ENCODE assay signal across 22 cellular contexts in genomic region chr20:33761698-33762250, GRCh38. TPM values are rescaled to one million over a fixed set of nuclear protein-coding genes. Genes with fewer than 3 reads are reported as not detected.
DNase-seq lines count a peak whose midpoint lies in the region; ATAC-seq, FAIRE-seq and TF ChIP-seq lines count a peak whose summit lies in the region.
"Had no signal": no experiment of that assay in that cellular context is flagged by ENCODE, and none has a peak within 500 bp of the region (broad histone marks: within the 10 kb centered on the region; RNA-seq: fewer than 3 reads in every experiment).

No MANE protein-coding gene starts in this region.

- CTCF ChIA-PET in A549 (lab: Yijun Ruan, JAX) (interaction anchor here (1.3 kb wide), 1 partner anchor 31 kb away, joined by 3 read pairs; no protein-coding TSS in a partner anchor), H1 (lab: Charles Lee; ENCODE audit: partially characterized antibody) (interaction anchor here (0.7 to 1.0 kb wide), 2 partner anchors 30 to 250 kb away, joined by 4 to 7 read pairs; no protein-coding TSS in a partner anchor)

- no peak overlapping the region for H4K91ac ChIP-seq in H1 (replicated peaks; ENCODE audit: insufficient read length, low read length)

- TF ChIP-seq CTCF in A549 (IDR thresholded peaks at IDR 0.05) (no peak), RWPE2 (IDR thresholded peaks at IDR 0.05; ENCODE audit: poor library complexity, severe bottlenecking) (no peak), H1 (IDR thresholded peaks at IDR 0.05; ENCODE audit: control extremely low read depth in 1 of 3, insufficient read depth in 1 of 3, low read depth in 1 of 3, low read length in 3 of 3) (no peak)

- H2BK12ac ChIP-seq in H1 (ENCODE audit: low read depth, low read length): no peak overlapping the region

- H3K4me1 ChIP-seq in A549: no peaks in the 10 kb centered on the region
- H3K4me1 ChIP-seq in RWPE2 (ENCODE audit: insufficient read depth, poor library complexity, severe bottlenecking): no peaks in the 10 kb centered on the region
- no peaks in the 10 kb centered on the region for H3K4me1 ChIP-seq in H1 (replicated peaks in 1 of 4; ENCODE audit: control insufficient read depth in 3 of 4, insufficient read depth in 4 of 4, low read length in 3 of 4)
- H3K4me1 ChIP-seq: Caco-2 had no signal

- peaks cover 5% of the 10 kb centered on the region for H3K9me3 Mint-ChIP-seq in activated CD4-positive, alpha-beta T cell treated with anti-CD3 and anti-CD28 coated beads, Interleukin-2, amount 10 ng/mL, durations not matched to agents 24 days and 14 days

- no peak overlapping the region for H2BK15ac ChIP-seq in H1 (ENCODE audit: low read length)

- H3K79me2 ChIP-seq in H1 (ENCODE audit: control insufficient read depth in 1 of 2, insufficient read depth in 2 of 2, low read length in 2 of 2): no peaks in the 10 kb centered on the region

- no peaks in the 10 kb centered on the region for H3K23me2 ChIP-seq in H1 (ENCODE audit: low read depth, low read length)

- 94% methylated on average over 13 of the region's 13 CpGs for WGBS in A549 (ENCODE audit: missing lambda C conversion rate)
- 83% methylated on average over 13 of the region's 13 CpGs; no CpG with 5 or more reads in 1 of the 2 experiments for WGBS in H1 (ENCODE audit: extremely low coverage in 1 of 2, insufficient coverage in 1 of 2, insufficient read length in 1 of 2, insufficient replicate concordance in 2 of 2, low coverage in 1 of 2, low lambda C conversion rate in 2 of 2, missing lambda C conversion rate in 1 of 2), 2 experiments

- H3K4me3 ChIP-seq in A549 (no peak overlapping the region), RWPE2 (ENCODE audit: severe bottlenecking) (no peak overlapping the region), H1 (ENCODE audit: extremely low read depth in 1 of 4, insufficient read depth in 2 of 4, low read depth in 3 of 4, low read length in 4 of 4) (no peak overlapping the region)
- H3K4me3 ChIP-seq: BLaER1 treated with 17β-estradiol and CSF1 and Interleukin-3, amounts not matched to agents 10 nM and 100 nM had no signal

- H3K79me1 ChIP-seq in H1 (ENCODE audit: low read depth, low read length): no peaks in the 10 kb centered on the region

- no peak overlapping the region for H3K4me3 Mint-ChIP-seq in activated CD4-positive, alpha-beta T cell treated with anti-CD3 and anti-CD28 coated beads, Interleukin-2, amount 10 ng/mL, durations not matched to agents 24 days and 14 days
- H3K4me3 Mint-ChIP-seq: B cell; CD4-positive, alpha-beta T cell; CD8-positive, alpha-beta T cell had no signal

- H4K20me1 ChIP-seq in H1 (replicated peaks in 1 of 2; ENCODE audit: control insufficient read depth in 1 of 2, insufficient read depth in 2 of 2, low read length in 2 of 2): peaks cover 0 to 2% of the 10 kb centered on the region in 2 experiments

- no peak overlapping the region for H3K27ac Mint-ChIP-seq in activated CD4-positive, alpha-beta T cell treated with anti-CD3 and anti-CD28 coated beads, Interleukin-2, amount 10 ng/mL, durations not matched to agents 24 days and 14 days
- H3K27ac Mint-ChIP-seq: B cell; CD4-positive, alpha-beta T cell had no signal

- H3K9me3 ChIP-seq in A549: peaks cover 13% of the 10 kb centered on the region
- no peaks in the 10 kb centered on the region for H3K9me3 ChIP-seq in RWPE2 (ENCODE audit: severe bottlenecking)
- no peaks in the 10 kb centered on the region; a peak in 1 of 4 replicates for H3K9me3 ChIP-seq in H1 (ENCODE audit: insufficient read depth in 2 of 2, low read depth in 1 of 2, low read length in 1 of 2)

- TF ChIP-seq POLR2A in A549 (IDR thresholded peaks at IDR 0.05; ENCODE audit: low read length) (no peak), H1 (IDR thresholded peaks at IDR 0.05; ENCODE audit: control extremely low read depth in 1 of 2, low read depth in 2 of 2, low read length in 2 of 2) (no peak)

- H3K36me3 ChIP-seq in RWPE2 (ENCODE audit: low read depth): no peaks in the 10 kb centered on the region
- peaks cover 0 to 6% (median 0%) of the 10 kb centered on the region in 4 experiments; a peak in 3 of 8 replicates for H3K36me3 ChIP-seq in H1 (ENCODE audit: control insufficient read depth in 2 of 4, insufficient read depth in 4 of 4, low read length in 3 of 4)

- POLR2A ChIA-PET in A549 (lab: Yijun Ruan, JAX) (no interaction called here), H1 (lab: Charles Lee; ENCODE audit: partially characterized antibody) (no interaction called here)

- ATAC-seq in A549 (no peak), RWPE2 (ENCODE audit: low read depth) (no peak), GM18511 (IDR thresholded peaks at IDR 0.05; ENCODE audit: unreplicated experiment) (no peak), GM19324 (IDR thresholded peaks at IDR 0.05; ENCODE audit: low FRiP score, unreplicated experiment) (no peak)
- ATAC-seq: CD8-positive, alpha-beta T cell had no signal

- TF ChIP-seq EP300 in A549 (IDR thresholded peaks at IDR 0.05) (no peak), H1 (IDR thresholded peaks at IDR 0.05; ENCODE audit: borderline replicate concordance in 1 of 2, low read depth in 2 of 2, low read length in 2 of 2) (no peak)

- H3K27me3 Mint-ChIP-seq in activated CD4-positive, alpha-beta T cell treated with anti-CD3 and anti-CD28 coated beads, Interleukin-2, amount 10 ng/mL, durations not matched to agents 24 days and 14 days: no peaks in the 10 kb centered on the region
- H3K27me3 Mint-ChIP-seq: B cell; CD4-positive, alpha-beta T cell had no signal

- H3K18ac ChIP-seq in H1 (ENCODE audit: extremely low read depth, low read length): no peak overlapping the region

- no peak overlapping the region for H3K9ac ChIP-seq in H1 (replicated peaks in 1 of 4; ENCODE audit: extremely low read depth in 1 of 4, low read depth in 3 of 4, low read length in 3 of 4)
- H3K9ac ChIP-seq: BLaER1 treated with 17β-estradiol and CSF1 and Interleukin-3, amounts not matched to agents 10 nM and 100 nM had no signal

- H4K8ac ChIP-seq in H1 (ENCODE audit: extremely low read depth, insufficient read depth, low read length): no peak overlapping the region

- H3K36me3 Mint-ChIP-seq in activated CD4-positive, alpha-beta T cell treated with anti-CD3 and anti-CD28 coated beads, Interleukin-2, amount 10 ng/mL, durations not matched to agents 24 days and 14 days (ENCODE audit: low read depth): peaks cover 36% of the 10 kb centered on the region

- no peak overlapping the region for H3K4me2 ChIP-seq in A549
- no peak overlapping the region for H3K4me2 ChIP-seq in H1 (ENCODE audit: insufficient read depth in 1 of 2, low read depth in 2 of 2, low read length in 2 of 2)
- H3K4me2 ChIP-seq: BLaER1 treated with 17β-estradiol and CSF1 and Interleukin-3, amounts not matched to agents 10 nM and 100 nM had no signal

- TF ChIP-seq RAD21 in A549 (conservative IDR thresholded peaks at IDR 0.05 in 1 of 2, IDR thresholded peaks at IDR 0.05 in 1 of 2) (no peak), H1 (IDR thresholded peaks at IDR 0.05 in 1 of 2, conservative IDR thresholded peaks at IDR 0.05 in 1 of 2; ENCODE audit: low read depth in 2 of 2, low read length in 2 of 2) (no peak)

- H3K14ac ChIP-seq in H1 (ENCODE audit: insufficient read length): no peak overlapping the region

- no peaks in the 10 kb centered on the region for H3K4me1 Mint-ChIP-seq in activated CD4-positive, alpha-beta T cell treated with anti-CD3 and anti-CD28 coated beads, Interleukin-2, amount 10 ng/mL, durations not matched to agents 24 days and 14 days

- no peak overlapping the region for H4K5ac ChIP-seq in H1 (ENCODE audit: insufficient read length, low read depth, low read length)

- no peak overlapping the region for H3K4ac ChIP-seq in H1 (replicated peaks; ENCODE audit: insufficient read length, low read depth, low read length)

- no peak overlapping the region for H2AK5ac ChIP-seq in H1 (ENCODE audit: low read depth, low read length)

- intact Hi-C loops in posterior vena cava (cut with DNase I): no loop called here
- intact Hi-C loops in activated CD4-positive, alpha-beta T cell treated with anti-CD3 and anti-CD28 coated beads, Interleukin-2, amount 10 ng/mL, durations not matched to agents 24 days and 14 days (cut with micrococcal nuclease): no loop called here

- no peak overlapping the region for H2BK20ac ChIP-seq in H1 (ENCODE audit: low read length)

- H2BK120ac ChIP-seq in H1 (replicated peaks; ENCODE audit: low read depth, low read length): no peak overlapping the region

- H3K27me3 ChIP-seq in RWPE2 (ENCODE audit: insufficient read depth, poor library complexity, severe bottlenecking): no peaks in the 10 kb centered on the region
- no peaks in the 10 kb centered on the region for H3K27me3 ChIP-seq in H1 (replicated peaks in 1 of 4; ENCODE audit: control insufficient read depth in 3 of 4, extremely low read depth in 1 of 4, insufficient read depth in 3 of 4, low read length in 3 of 4)
- H3K27me3 ChIP-seq: BLaER1 treated with 17β-estradiol and CSF1 and Interleukin-3, amounts not matched to agents 10 nM and 100 nM had no signal

- no peak overlapping the region for H2AFZ ChIP-seq in H1 (ENCODE audit: low read length)

- DNase-seq in A549 (ENCODE audit: low read depth in 1 of 2, low spot score in 1 of 2) (no peak), RWPE2 (ENCODE audit: low spot score) (peak; percentile 76), H1 (ENCODE audit: low read depth in 1 of 2, low spot score in 2 of 2) (no peak), posterior vena cava (ENCODE audit: low spot score) (peak; percentile 67)
- no peak for DNase-seq in activated CD4-positive, alpha-beta T cell treated with anti-CD3 and anti-CD28 coated beads, Interleukin-2, amount 10 ng/mL, durations not matched to agents 24 days and 14 days
- DNase-seq: 8988T; AML-193; Caco-2; Calu3; CD4-positive, alpha-beta T cell; CD8-positive, alpha-beta T cell; DMS79 treated with DMSO at 0.1 percent for 48 hours; GF-D8 had no signal

- no peak for FAIRE-seq in A549 (lab: Jason Lieb, UNC)
- FAIRE-seq in H1 (lab: Jason Lieb, UNC): no peak
- FAIRE-seq: A204.1, D721Med, G401.6, GM12891 had no signal

- no peak overlapping the region for H3K23ac ChIP-seq in H1 (ENCODE audit: insufficient read length)

- H3K27ac ChIP-seq in A549: no peak overlapping the region
- H3K27ac ChIP-seq in RWPE2 (ENCODE audit: poor library complexity, severe bottlenecking): no peak overlapping the region
- no peak overlapping the region for H3K27ac ChIP-seq in H1 (ENCODE audit: low read depth, low read length)
- H3K27ac ChIP-seq: BLaER1 treated with 17β-estradiol and CSF1 and Interleukin-3, amounts not matched to agents 10 nM and 100 nM; C4-2B had no signal

- H2BK5ac ChIP-seq in H1 (ENCODE audit: low read depth, low read length): peak overlapping the region; percentile 66; the same call in 1 of the 2 replicates

- H3K56ac ChIP-seq in H1 (replicated peaks; ENCODE audit: insufficient read length, low read depth, low read length): no peak overlapping the region

RNA-seq across cellular contexts. Expression of gene ZNF341, which starts 30.0 kb away (rescaled TPM):
- polyA plus RNA-seq in A549 (2011; rRNA removed) (2.1 and 2.7 TPM in 2 replicates), A549 (2017; fragmentation: RNase III; extraction: RNeasy Plus Mini Kit Qiagen cat#74134 plus additional on column Dnase treatment) (3.6 to 4.1 TPM (median 3.8 TPM) in 3 replicates), H1 (2011; rRNA removed) (5.8 and 7.0 TPM in 2 replicates)
- 5.8 and 6.1 TPM in 2 replicates for polyA plus RNA-seq in A549 (2012; cell fraction: cytosol; rRNA removed)
- 18.1 and 21.9 TPM in 2 replicates for polyA plus RNA-seq in A549 (2012; cell fraction: nucleus; rRNA removed)
- 3.4 and 4.7 TPM in 2 replicates for polyA minus RNA-seq in A549 (2011; rRNA and poly(A)+ RNA removed)
- 6.3 and 6.4 TPM in 2 replicates for total RNA-seq in H1 (2021; fragmentation: NEBNext Ultra II Directional; extraction: Animal tissue kit (Norgen Biotek cat#: 25700))
- polyA plus RNA-seq in H1 (2011; cell fraction: cytosol; rRNA removed): 3.3 TPM
- 6.9 TPM for polyA plus RNA-seq in H1 (2011; cell fraction: nucleus; rRNA removed)
- 5.0 to 7.4 TPM (median 5.6 TPM) in 4 replicates for polyA plus RNA-seq in H1 (2012, experiment 1 of 2)
- polyA plus RNA-seq in H1 (2012, experiment 2 of 2): 6.7 TPM
- polyA plus RNA-seq in H1 (2013, experiment 1 of 2): 3.9 TPM
- 3.7 TPM for polyA plus RNA-seq in H1 (2013, experiment 2 of 2)
- 5.5 TPM in 2 replicates for polyA minus RNA-seq in H1 (2011; rRNA and poly(A)+ RNA removed)
- 4.7 TPM for polyA minus RNA-seq in H1 (2011; cell fraction: cytosol; rRNA and poly(A)+ RNA removed)
- polyA minus RNA-seq in H1 (2011; cell fraction: nucleus; rRNA and poly(A)+ RNA removed): 3.9 TPM
- 1 to 10 TPM; 1.8 to 2.0 TPM for total RNA-seq in posterior vena cava
- 6.1 and 7.1 TPM in 2 replicates for total RNA-seq in activated CD4-positive, alpha-beta T cell treated with anti-CD3 and anti-CD28 coated beads, Interleukin-2, amount 10 ng/mL, durations not matched to agents 24 days and 14 days

RNA-seq across cellular contexts. Expression of gene PXMP4, which starts 41.7 kb away (rescaled TPM):
- polyA plus RNA-seq in A549 (2011; rRNA removed) (6.6 and 7.3 TPM in 2 replicates), A549 (2017; fragmentation: RNase III; extraction: RNeasy Plus Mini Kit Qiagen cat#74134 plus additional on column Dnase treatment) (4.0 to 5.4 TPM (median 4.5 TPM) in 3 replicates), H1 (2011; rRNA removed) (3.4 and 5.5 TPM in 2 replicates)
- 8.5 and 8.8 TPM in 2 replicates for polyA plus RNA-seq in A549 (2012; cell fraction: cytosol; rRNA removed)
- polyA plus RNA-seq in A549 (2012; cell fraction: nucleus; rRNA removed): 7.2 and 7.8 TPM in 2 replicates
- polyA minus RNA-seq in A549 (2011; rRNA and poly(A)+ RNA removed): 10.1 and 10.8 TPM in 2 replicates
- total RNA-seq in H1 (2021; fragmentation: NEBNext Ultra II Directional; extraction: Animal tissue kit (Norgen Biotek cat#: 25700)): 3.3 and 4.1 TPM in 2 replicates
- polyA plus RNA-seq in H1 (2011; cell fraction: cytosol; rRNA removed): 3.4 TPM
- 3.8 TPM for polyA plus RNA-seq in H1 (2011; cell fraction: nucleus; rRNA removed)
- 1.6 to 3.5 TPM (median 2.6 TPM) in 4 replicates for polyA plus RNA-seq in H1 (2012, experiment 1 of 2)
- polyA plus RNA-seq in H1 (2012, experiment 2 of 2): 1.7 TPM
- polyA plus RNA-seq in H1 (2013, experiment 1 of 2): 3.2 TPM
- 3.3 TPM for polyA plus RNA-seq in H1 (2013, experiment 2 of 2)
- polyA minus RNA-seq in H1 (2011; rRNA and poly(A)+ RNA removed): 3.6 and 4.1 TPM in 2 replicates
- 1.4 TPM for polyA minus RNA-seq in H1 (2011; cell fraction: cytosol; rRNA and poly(A)+ RNA removed)
- polyA minus RNA-seq in H1 (2011; cell fraction: nucleus; rRNA and poly(A)+ RNA removed): 1.1 TPM
- 1 to 10 TPM; 5.2 to 9.0 TPM for total RNA-seq in posterior vena cava
- total RNA-seq in activated CD4-positive, alpha-beta T cell treated with anti-CD3 and anti-CD28 coated beads, Interleukin-2, amount 10 ng/mL, durations not matched to agents 24 days and 14 days: 5.4 and 5.5 TPM in 2 replicates

RNA-seq across cellular contexts. Expression of gene CHMP4B, which starts 49.4 kb away (rescaled TPM):
- polyA plus RNA-seq in A549 (2011; rRNA removed) (75.8 and 81.3 TPM in 2 replicates), A549 (2017; fragmentation: RNase III; extraction: RNeasy Plus Mini Kit Qiagen cat#74134 plus additional on column Dnase treatment) (104 to 108 TPM (median 107 TPM) in 3 replicates), H1 (2011; rRNA removed) (36.6 and 38.6 TPM in 2 replicates)
- 88.5 and 97.4 TPM in 2 replicates for polyA plus RNA-seq in A549 (2012; cell fraction: cytosol; rRNA removed)
- polyA plus RNA-seq in A549 (2012; cell fraction: nucleus; rRNA removed): 21.4 and 32.9 TPM in 2 replicates
- 19.8 and 25.1 TPM in 2 replicates for polyA minus RNA-seq in A549 (2011; rRNA and poly(A)+ RNA removed)
- total RNA-seq in H1 (2021; fragmentation: NEBNext Ultra II Directional; extraction: Animal tissue kit (Norgen Biotek cat#: 25700)): 66.3 and 67.8 TPM in 2 replicates
- polyA plus RNA-seq in H1 (2011; cell fraction: cytosol; rRNA removed): 48.6 TPM
- polyA plus RNA-seq in H1 (2011; cell fraction: nucleus; rRNA removed): 20.5 TPM
- polyA plus RNA-seq in H1 (2012, experiment 1 of 2): 76.9 to 86.3 TPM (median 81.8 TPM) in 4 replicates
- polyA plus RNA-seq in H1 (2012, experiment 2 of 2): 40.9 TPM
- polyA plus RNA-seq in H1 (2013, experiment 1 of 2): 48.0 TPM
- polyA plus RNA-seq in H1 (2013, experiment 2 of 2): 51.2 TPM
- polyA minus RNA-seq in H1 (2011; rRNA and poly(A)+ RNA removed): 9.7 and 10.7 TPM in 2 replicates
- polyA minus RNA-seq in H1 (2011; cell fraction: cytosol; rRNA and poly(A)+ RNA removed): 23.8 TPM
- polyA minus RNA-seq in H1 (2011; cell fraction: nucleus; rRNA and poly(A)+ RNA removed): 10.0 TPM
- total RNA-seq in posterior vena cava: 100 to 1,000 TPM in 1 of 2 donors, 10 to 100 TPM in 1; 79.2 to 104 TPM
- 95.6 and 102 TPM in 2 replicates for total RNA-seq in activated CD4-positive, alpha-beta T cell treated with anti-CD3 and anti-CD28 coated beads, Interleukin-2, amount 10 ng/mL, durations not matched to agents 24 days and 14 days

Comparison
In these comparisons a context has a peak if more than half of its experiments do, and no peak if none do; other contexts are left out.
1. DNase-seq: peak in RWPE2 (single experiment) and posterior vena cava (single experiment); none in A549 (0 of 2), H1 (0 of 2) and activated CD4-positive, alpha-beta T cell treated with anti-CD3 and anti-CD28 coated beads, Interleukin-2, amount 10 ng/mL, durations not matched to agents 24 days and 14 days (single experiment).